In the genomic region with DNA sequence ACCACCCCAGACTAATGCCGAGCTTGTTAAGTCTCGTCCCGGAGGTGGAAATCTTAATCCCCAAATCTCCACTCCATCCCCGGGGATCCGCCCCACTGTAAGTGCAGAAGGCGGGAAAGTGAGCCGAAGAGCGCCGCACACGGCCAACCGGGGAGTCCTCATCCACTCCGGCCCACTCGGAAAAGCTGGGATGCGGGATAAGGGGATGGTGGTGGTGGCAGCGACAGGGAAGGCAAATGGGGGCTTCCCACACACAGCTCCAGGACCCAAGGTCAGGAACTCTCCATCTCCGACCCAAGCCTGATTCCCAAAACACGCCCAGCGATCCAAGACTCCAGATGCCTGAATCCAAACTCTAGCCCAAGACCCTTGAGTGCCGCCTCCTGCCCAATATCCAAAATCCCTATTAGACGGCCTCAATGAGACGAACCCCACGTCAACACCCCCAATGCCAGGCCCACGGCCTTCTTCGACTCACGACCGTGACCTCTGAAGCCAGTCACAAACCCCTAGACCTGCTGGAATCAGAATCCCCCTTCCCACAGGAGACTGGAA, we compare ENCODE assay signal across 7 cellular contexts. TPM values are rescaled to one million over a fixed set of nuclear protein-coding genes. Genes with fewer than 3 reads are reported as not detected.
DNase-seq lines count a peak whose midpoint lies in the region; ATAC-seq and TF ChIP-seq lines count a peak whose summit lies in the region.

No MANE protein-coding gene starts in this region.

- H3K4me3 ChIP-seq in GM08714 (ENCODE audit: low read length), result peak overlapping the region; percentile 83
- peak overlapping the region; percentile 86 for H3K4me3 ChIP-seq in WI38 (ENCODE audit: low read depth, low read length)
- peak overlapping the region; percentile 95 for H3K4me3 ChIP-seq in fibroblast of the aortic adventitia (ENCODE audit: low read depth, low read length)
- peak overlapping the region; percentile 92 for H3K4me3 ChIP-seq in osteoblast (ENCODE audit: insufficient read depth, low read length)

- no peak for ATAC-seq in HG03457 (IDR thresholded peaks at IDR 0.05; ENCODE audit: unreplicated experiment)

- no peaks in the 10 kb centered on the region for H3K27me3 ChIP-seq in osteoblast (ENCODE audit: insufficient read depth, low read length)

- H4K20me1 ChIP-seq in osteoblast (ENCODE audit: insufficient read depth, low read length), result peaks cover 25% of the 10 kb centered on the region

- no peaks in the 10 kb centered on the region for H3K36me3 ChIP-seq in osteoblast (ENCODE audit: insufficient read depth, low read length)

- peaks cover 53% of the 10 kb centered on the region for H3K79me2 ChIP-seq in osteoblast (ENCODE audit: insufficient read depth, low read length)

- no peak for TF ChIP-seq CTCF in WI38 (IDR thresholded peaks at IDR 0.05; ENCODE audit: low read depth, low read length)
- peak; percentile 19 for TF ChIP-seq CTCF in fibroblast of the aortic adventitia (IDR thresholded peaks at IDR 0.05; ENCODE audit: insufficient read depth, low read length)
- TF ChIP-seq CTCF in osteoblast (IDR thresholded peaks at IDR 0.05; ENCODE audit: extremely low read depth, low read depth, low read length), result peak; percentile 31

- peak overlapping the region; percentile 74 for H3K27ac ChIP-seq in osteoblast (ENCODE audit: low read depth, low read length)

- peak overlapping the region; percentile 95 for H3K4me2 ChIP-seq in osteoblast (ENCODE audit: insufficient read depth, low read length)

- peaks cover 25% of the 10 kb centered on the region for H3K4me1 ChIP-seq in osteoblast (ENCODE audit: insufficient read depth, low read length)

- H3K9me3 ChIP-seq in osteoblast (ENCODE audit: low read depth, low read length), result no peaks in the 10 kb centered on the region

- peak overlapping the region; percentile 90 for H2AFZ ChIP-seq in osteoblast (ENCODE audit: low read length)

- DNase-seq in HuH-7 (ENCODE audit: low spot score) (peak; percentile 71), fibroblast of the aortic adventitia (ENCODE audit: low read depth) (peak; percentile 22), osteoblast (ENCODE audit: insufficient read length, low spot score, missing footprints) (peak; percentile 88), SIG-M5 (lab: John Stamatoyannopoulos, UW) (no peak)

RNA-seq across cellular contexts. Expression of gene FBL, which starts 0.5 kb away (rescaled TPM):
- total RNA-seq in fibroblast of the aortic adventitia (ENCODE audit: low replicate concordance) (105 and 162 TPM in 2 replicates), osteoblast (69.0 and 87.2 TPM in 2 replicates)

RNA-seq across cellular contexts. Expression of gene DYRK1B, which starts 11.7 kb away (rescaled TPM):
- total RNA-seq in fibroblast of the aortic adventitia (ENCODE audit: low replicate concordance), result 15.5 and 21.8 TPM in 2 replicates
- total RNA-seq in osteoblast, result 17.1 and 19.5 TPM in 2 replicates
